ENCODE assay signal across 8 cellular contexts in the genomic region with DNA sequence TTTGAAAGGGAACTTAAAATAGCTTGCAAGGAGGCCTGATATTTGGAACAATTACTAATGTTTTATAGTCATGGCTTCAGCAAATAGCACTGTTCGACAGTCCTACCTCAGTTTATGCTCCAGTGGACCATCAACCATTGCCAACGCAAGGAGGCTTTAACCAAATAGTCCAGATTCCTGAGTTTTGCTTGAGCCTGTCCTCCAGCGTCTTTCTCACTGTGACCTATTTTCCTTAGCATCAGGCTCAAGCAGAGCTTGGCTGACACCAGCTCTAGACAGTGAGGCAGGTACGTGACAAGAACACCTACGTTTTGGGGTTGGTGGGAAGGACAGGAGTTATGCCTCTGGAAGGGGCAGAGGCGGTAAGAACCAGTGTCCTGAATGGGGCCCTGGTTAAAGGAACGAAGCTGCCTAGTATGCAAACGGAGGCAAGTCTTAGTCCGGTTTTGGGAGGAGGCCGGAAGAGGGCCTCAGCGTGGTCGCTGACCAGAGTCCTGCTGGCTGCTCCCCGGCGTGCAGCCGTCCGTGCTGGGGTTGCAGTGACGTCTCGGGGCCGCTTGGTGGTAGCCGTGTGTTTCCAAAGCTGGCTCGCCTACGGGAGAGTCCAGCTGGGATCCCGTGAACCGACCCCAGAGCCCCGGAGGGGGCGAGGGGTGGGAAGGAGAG. TPM values are rescaled to one million over a fixed set of nuclear protein-coding genes. Genes with fewer than 3 reads are reported as not detected.
DNase-seq lines count a peak whose midpoint lies in the region; ATAC-seq, FAIRE-seq and TF ChIP-seq lines count a peak whose summit lies in the region.

No MANE protein-coding gene starts in this region.

- peaks cover 10% of the 10 kb centered on the region for H3K23me2 ChIP-seq in H1 (ENCODE audit: low read depth, low read length)

- in situ Hi-C loops in ACHN (cut with HindIII; ENCODE audit: low pct_ligation_motif_present, low pct_unique_long_range_greater_than_20kb, low sequenced_read_pairs) = no loop called here

- POLR2A ChIA-PET in H1 (lab: Charles Lee; ENCODE audit: partially characterized antibody) = interaction anchor here (0.6 to 7.3 kb wide), 14 partner anchors 8 to 440 kb away, joined by 3 to 75 read pairs (median 4); a partner anchor contains a TSS

- TF ChIP-seq EP300 in H1 (IDR thresholded peaks at IDR 0.05; ENCODE audit: borderline replicate concordance in 1 of 2, low read depth in 2 of 2, low read length in 2 of 2) = no peak

- no peak overlapping the region for H2AFZ ChIP-seq in H1 (ENCODE audit: low read length)

- ATAC-seq in GM18502 (IDR thresholded peaks at IDR 0.05; ENCODE audit: poor library complexity, unreplicated experiment) = peak; percentile 71
- peak; percentile 77 for ATAC-seq in HG02973 (IDR thresholded peaks at IDR 0.05; ENCODE audit: unreplicated experiment)

- H4K20me1 ChIP-seq in H1 (replicated peaks in 1 of 2; ENCODE audit: control insufficient read depth in 1 of 2, insufficient read depth in 2 of 2, low read length in 2 of 2) = peaks cover 6 to 10% of the 10 kb centered on the region in 2 experiments

- H2BK12ac ChIP-seq in H1 (ENCODE audit: low read depth, low read length) = no peak overlapping the region

- peak in 2 of 3 experiments; percentile 95 to 97; a peak in 3 of 4 replicates for TF ChIP-seq CTCF in H1 (IDR thresholded peaks at IDR 0.05; ENCODE audit: control extremely low read depth in 1 of 3, insufficient read depth in 1 of 3, low read depth in 1 of 3, low read length in 3 of 3)

- no peak overlapping the region for H2BK120ac ChIP-seq in H1 (replicated peaks; ENCODE audit: low read depth, low read length)

- no peak overlapping the region for H3K27ac ChIP-seq in H1 (ENCODE audit: low read depth, low read length)

- no peak overlapping the region for H3K56ac ChIP-seq in H1 (replicated peaks; ENCODE audit: insufficient read length, low read depth, low read length)

- H4K5ac ChIP-seq in H1 (ENCODE audit: insufficient read length, low read depth, low read length) = no peak overlapping the region

- H4K8ac ChIP-seq in H1 (ENCODE audit: extremely low read depth, insufficient read depth, low read length) = no peak overlapping the region

- no peak overlapping the region for H2AK5ac ChIP-seq in H1 (ENCODE audit: low read depth, low read length)

- H2BK15ac ChIP-seq in H1 (ENCODE audit: low read length) = peak overlapping the region; percentile 92; the same call in 1 of the 2 replicates

- TF ChIP-seq POLR2A in H1 (IDR thresholded peaks at IDR 0.05; ENCODE audit: control extremely low read depth in 1 of 2, low read depth in 2 of 2, low read length in 2 of 2) = no peak

- peak overlapping the region; percentile 35 to 73 (median 70) for H3K4me3 ChIP-seq in H1 (ENCODE audit: extremely low read depth in 1 of 4, insufficient read depth in 2 of 4, low read depth in 3 of 4, low read length in 4 of 4)

- H3K4me2 ChIP-seq in H1 (ENCODE audit: insufficient read depth in 1 of 2, low read depth in 2 of 2, low read length in 2 of 2) = peak overlapping the region; percentile 46 to 97

- H3K23ac ChIP-seq in H1 (ENCODE audit: insufficient read length) = no peak overlapping the region

- peak; percentile 94 to 98 for TF ChIP-seq RAD21 in H1 (IDR thresholded peaks at IDR 0.05 in 1 of 2, conservative IDR thresholded peaks at IDR 0.05 in 1 of 2; ENCODE audit: low read depth in 2 of 2, low read length in 2 of 2)

- H3K9me3 ChIP-seq in H1 (ENCODE audit: insufficient read depth in 2 of 2, low read depth in 1 of 2, low read length in 1 of 2) = no peaks in the 10 kb centered on the region

- no peak overlapping the region for H3K18ac ChIP-seq in H1 (ENCODE audit: extremely low read depth, low read length)

- peak; percentile 81 for DNase-seq in ACHN
- DNase-seq in NCI-H2227 (lab: John Stamatoyannopoulos, UW; ENCODE audit: unreplicated experiment) = peak; percentile 71
- peak; percentile 65 to 74 for DNase-seq in activated CD4-positive, alpha-beta T cell treated with anti-CD3 and anti-CD28 coated beads, Interleukin-2, amount 50 U/mL, for 48 hours
- DNase-seq in H1 (ENCODE audit: low read depth in 1 of 2, low spot score in 2 of 2) = peak; percentile 69 to 94
- DNase-seq in medulla oblongata (ENCODE audit: extremely low spot score) = peak; percentile 67
- peak in 2 of 3 donors; percentile 32 to 46 for DNase-seq in stimulated activated CD4-positive, alpha-beta T cell treated with anti-CD3 and anti-CD28 coated beads, TNF-alpha, amount 100 ng/mL, for 48 hours (ENCODE audit: low read depth in 3 of 3)

- no peak overlapping the region for H3K4ac ChIP-seq in H1 (replicated peaks; ENCODE audit: insufficient read length, low read depth, low read length)

- no peaks in the 10 kb centered on the region for H3K79me1 ChIP-seq in H1 (ENCODE audit: low read depth, low read length)

- no peak overlapping the region for H2BK20ac ChIP-seq in H1 (ENCODE audit: low read length)

- H3K14ac ChIP-seq in H1 (ENCODE audit: insufficient read length) = no peak overlapping the region

- peaks cover 22 to 37% (median 28%) of the 10 kb centered on the region in 4 experiments for H3K27me3 ChIP-seq in H1 (replicated peaks in 1 of 4; ENCODE audit: control insufficient read depth in 3 of 4, extremely low read depth in 1 of 4, insufficient read depth in 3 of 4, low read length in 3 of 4)

- H2BK5ac ChIP-seq in H1 (ENCODE audit: low read depth, low read length) = no peak overlapping the region; the same call in 1 of the 2 replicates

- 10% methylated on average over 23 of the region's 26 CpGs; no CpG with 5 or more reads in 1 of the 2 experiments for WGBS in H1 (ENCODE audit: extremely low coverage in 1 of 2, insufficient coverage in 1 of 2, insufficient read length in 1 of 2, insufficient replicate concordance in 2 of 2, low coverage in 1 of 2, low lambda C conversion rate in 2 of 2, missing lambda C conversion rate in 1 of 2), 2 experiments

- H3K36me3 ChIP-seq in H1 (ENCODE audit: control insufficient read depth in 2 of 4, insufficient read depth in 4 of 4, low read length in 3 of 4) = peaks cover 0 to 3% (median under 1%) of the 10 kb centered on the region in 4 experiments; a peak in 2 of 8 replicates

- peaks cover 0 to 22% (median 13%) of the 10 kb centered on the region in 4 experiments; a peak in 6 of 7 replicates for H3K4me1 ChIP-seq in H1 (replicated peaks in 1 of 4; ENCODE audit: control insufficient read depth in 3 of 4, insufficient read depth in 4 of 4, low read length in 3 of 4)

- no peaks in the 10 kb centered on the region for H3K79me2 ChIP-seq in H1 (ENCODE audit: control insufficient read depth in 1 of 2, insufficient read depth in 2 of 2, low read length in 2 of 2)

- no peak overlapping the region for H3K9ac ChIP-seq in H1 (replicated peaks in 1 of 4; ENCODE audit: extremely low read depth in 1 of 4, low read depth in 3 of 4, low read length in 3 of 4)

- H4K91ac ChIP-seq in H1 (replicated peaks; ENCODE audit: insufficient read length, low read length) = no peak overlapping the region

- CTCF ChIA-PET in H1 (lab: Charles Lee; ENCODE audit: partially characterized antibody) = interaction anchor here (0.7 to 7.2 kb wide), 63 partner anchors 11 to 641 kb away, joined by 3 to 64 read pairs (median 4); no protein-coding TSS in a partner anchor

- FAIRE-seq in H1 (lab: Jason Lieb, UNC) = no peak

TF ChIP-seq in H1, 55 proteins besides CTCF, POLR2A, EP300 and RAD21 (continues in another document):
- TF ChIP-seq CHD2 (IDR thresholded peaks at IDR 0.05; ENCODE audit: low read length) (peak; percentile 60), JUND (IDR thresholded peaks at IDR 0.05; ENCODE audit: low read length) (peak; percentile 36; the same call in 1 of the 2 replicates), TCF12 (IDR thresholded peaks at IDR 0.05; ENCODE audit: low read depth, low read length) (0 out of 2 replicates have a peak, but pooled peaks have one; percentile 3), SAP30 (IDR thresholded peaks at IDR 0.05; ENCODE audit: insufficient read depth, insufficient replicate concordance, low read length) (no peak), SIN3A (conservative IDR thresholded peaks at IDR 0.05 in 1 of 2, IDR thresholded peaks at IDR 0.05 in 1 of 2; ENCODE audit: low read depth in 1 of 2, low read length in 2 of 2) (peak; percentile 62 to 88; a peak in 3 of 4 replicates)
- TF ChIP-seq, protein P1, sequence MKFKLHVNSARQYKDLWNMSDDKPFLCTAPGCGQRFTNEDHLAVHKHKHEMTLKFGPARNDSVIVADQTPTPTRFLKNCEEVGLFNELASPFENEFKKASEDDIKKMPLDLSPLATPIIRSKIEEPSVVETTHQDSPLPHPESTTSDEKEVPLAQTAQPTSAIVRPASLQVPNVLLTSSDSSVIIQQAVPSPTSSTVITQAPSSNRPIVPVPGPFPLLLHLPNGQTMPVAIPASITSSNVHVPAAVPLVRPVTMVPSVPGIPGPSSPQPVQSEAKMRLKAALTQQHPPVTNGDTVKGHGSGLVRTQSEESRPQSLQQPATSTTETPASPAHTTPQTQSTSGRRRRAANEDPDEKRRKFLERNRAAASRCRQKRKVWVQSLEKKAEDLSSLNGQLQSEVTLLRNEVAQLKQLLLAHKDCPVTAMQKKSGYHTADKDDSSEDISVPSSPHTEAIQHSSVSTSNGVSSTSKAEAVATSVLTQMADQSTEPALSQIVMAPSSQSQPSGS (IDR thresholded peaks at IDR 0.05; ENCODE audit: low read length) = no peak
- TF ChIP-seq, protein P2, sequence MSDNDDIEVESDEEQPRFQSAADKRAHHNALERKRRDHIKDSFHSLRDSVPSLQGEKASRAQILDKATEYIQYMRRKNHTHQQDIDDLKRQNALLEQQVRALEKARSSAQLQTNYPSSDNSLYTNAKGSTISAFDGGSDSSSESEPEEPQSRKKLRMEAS (IDR thresholded peaks at IDR 0.05) = peak; percentile 56

RNA-seq across cellular contexts. Expression of a gene that starts 1.0 kb away (rescaled TPM):
- total RNA-seq in H1 (2021; fragmentation: NEBNext Ultra II Directional; extraction: Animal tissue kit (Norgen Biotek cat#: 25700)) = 0.63 and 1.3 TPM in 2 replicates
- polyA plus RNA-seq in H1 (2011; rRNA removed) = 0.54 and 0.64 TPM in 2 replicates
- 0.49 TPM for polyA plus RNA-seq in H1 (2011; cell fraction: cytosol; rRNA removed)
- 0.76 TPM for polyA plus RNA-seq in H1 (2011; cell fraction: nucleus; rRNA removed)
- 0.32 to 0.57 TPM (median 0.39 TPM) in 4 replicates for polyA plus RNA-seq in H1 (2012, experiment 1 of 2)
- polyA plus RNA-seq in H1 (2012, experiment 2 of 2) = 0.49 TPM
- 1.4 TPM for polyA plus RNA-seq in H1 (2013, experiment 1 of 2)
- 1.3 TPM for polyA plus RNA-seq in H1 (2013, experiment 2 of 2)
- polyA minus RNA-seq in H1 (2011; rRNA and poly(A)+ RNA removed) = 0.22 TPM in 1 of 2 replicates, not detected in the other
- polyA minus RNA-seq in H1 (2011; cell fraction: cytosol; rRNA and poly(A)+ RNA removed) = 0.73 TPM
- polyA minus RNA-seq in H1 (2011; cell fraction: nucleus; rRNA and poly(A)+ RNA removed) = not detected

RNA-seq across cellular contexts. Expression of a gene that starts 30.8 kb away (rescaled TPM):
- 4,042 and 4,211 TPM in 2 replicates for total RNA-seq in H1 (2021; fragmentation: NEBNext Ultra II Directional; extraction: Animal tissue kit (Norgen Biotek cat#: 25700))
- 2,182 and 2,865 TPM in 2 replicates for polyA plus RNA-seq in H1 (2011; rRNA removed)
- polyA plus RNA-seq in H1 (2011; cell fraction: cytosol; rRNA removed) = 2,969 TPM
- polyA plus RNA-seq in H1 (2011; cell fraction: nucleus; rRNA removed) = 1,346 TPM
- polyA plus RNA-seq in H1 (2012, experiment 1 of 2) = 3,982 to 7,380 TPM (median 6,139 TPM) in 4 replicates
- polyA plus RNA-seq in H1 (2012, experiment 2 of 2) = 312 TPM
- polyA plus RNA-seq in H1 (2013, experiment 1 of 2) = 3,410 TPM
- polyA plus RNA-seq in H1 (2013, experiment 2 of 2) = 3,424 TPM
- 2,157 and 2,667 TPM in 2 replicates for polyA minus RNA-seq in H1 (2011; rRNA and poly(A)+ RNA removed)
- polyA minus RNA-seq in H1 (2011; cell fraction: cytosol; rRNA and poly(A)+ RNA removed) = 5,713 TPM
- 2,033 TPM for polyA minus RNA-seq in H1 (2011; cell fraction: nucleus; rRNA and poly(A)+ RNA removed)
